In genomic region chr12:80936353-80936641, GRCh38 we compare ENCODE assay signal across 8 cellular contexts. TPM values are rescaled to one million over a fixed set of nuclear protein-coding genes. Genes with fewer than 3 reads are reported as not detected.
DNase-seq lines count a peak whose midpoint lies in the region; ATAC-seq and FAIRE-seq lines count a peak whose summit lies in the region.

No MANE protein-coding gene starts in this region.

- WGBS in ectodermal cell, 2 experiments = 0 to 1% methylated on average over 11 of the region's 11 CpGs

- DNase-seq in DMS114 treated with DMSO at 0.1 percent for 48 hours (lab: John Stamatoyannopoulos, UW; ENCODE audit: unreplicated experiment) (peak; percentile 13), MG63 (no peak), T-helper 9 cell (no peak), amniotic stem cell (lab: John Stamatoyannopoulos, UW) (no peak), HTR-8/SVneo (ENCODE audit: insufficient read length, low spot score) (no peak)
- no peak for DNase-seq in natural killer cell treated with Interleukin-12 subunit alpha and Interleukin-12 subunit beta and Interleukin-15 and Interleukin-18, amount 100 ng/mL, for 72 hours (ENCODE audit: low spot score)

- H3K27me3 Mint-ChIP-seq in natural killer cell treated with Interleukin-12 subunit alpha and Interleukin-12 subunit beta and Interleukin-15 and Interleukin-18, amount 100 ng/mL, for 72 hours = peaks cover 0 to 12% of the 10 kb centered on the region in 2 donors

- FAIRE-seq in HTR-8/SVneo (lab: Jason Lieb, UNC) = no peak

- H3K4me3 Mint-ChIP-seq in natural killer cell treated with Interleukin-12 subunit alpha and Interleukin-12 subunit beta and Interleukin-15 and Interleukin-18, amount 100 ng/mL, for 72 hours = peak overlapping the region; percentile 12

- H3K27me3 ChIP-seq in MG63 = no peaks in the 10 kb centered on the region
- peaks cover 24% of the 10 kb centered on the region for H3K27me3 ChIP-seq in ectodermal cell (ENCODE audit: control insufficient read depth, insufficient read depth, low read length, poor library complexity, severe bottlenecking)

- H3K4me3 ChIP-seq in MG63 = peak overlapping the region; percentile 81
- H3K4me3 ChIP-seq in ectodermal cell (ENCODE audit: insufficient read depth, low read depth, low read length) = peak overlapping the region; percentile 80

- H3K9me3 Mint-ChIP-seq in natural killer cell treated with Interleukin-12 subunit alpha and Interleukin-12 subunit beta and Interleukin-15 and Interleukin-18, amount 100 ng/mL, for 72 hours = peaks cover 6% of the 10 kb centered on the region

- no peaks in the 10 kb centered on the region for H3K4me1 Mint-ChIP-seq in natural killer cell treated with Interleukin-12 subunit alpha and Interleukin-12 subunit beta and Interleukin-15 and Interleukin-18, amount 100 ng/mL, for 72 hours (ENCODE audit: low read depth in 2 of 2)

- peaks cover 5% of the 10 kb centered on the region for H3K36me3 Mint-ChIP-seq in natural killer cell treated with Interleukin-12 subunit alpha and Interleukin-12 subunit beta and Interleukin-15 and Interleukin-18, amount 100 ng/mL, for 72 hours

- ATAC-seq in natural killer cell treated with Interleukin-12 subunit alpha and Interleukin-12 subunit beta and Interleukin-15 and Interleukin-18, amount 100 ng/mL, for 72 hours = no peak
- no peak for ATAC-seq in GM19397 (IDR thresholded peaks at IDR 0.05; ENCODE audit: unreplicated experiment)

- H3K27ac Mint-ChIP-seq in natural killer cell treated with Interleukin-12 subunit alpha and Interleukin-12 subunit beta and Interleukin-15 and Interleukin-18, amount 100 ng/mL, for 72 hours = no peak overlapping the region

- H3K9me3 ChIP-seq in MG63 (no peaks in the 10 kb centered on the region), ectodermal cell (ENCODE audit: control insufficient read depth, low read length) (no peaks in the 10 kb centered on the region)

- no peak overlapping the region for H3K27ac ChIP-seq in ectodermal cell (ENCODE audit: insufficient read depth, low read depth, low read length, poor library complexity, severe bottlenecking)

- no peaks in the 10 kb centered on the region for H3K4me1 ChIP-seq in ectodermal cell (ENCODE audit: control insufficient read depth, insufficient read depth, low read length)

- H3K36me3 ChIP-seq in MG63 (no peaks in the 10 kb centered on the region), ectodermal cell (ENCODE audit: control insufficient read depth, insufficient read depth, low read length) (no peaks in the 10 kb centered on the region)

RNA-seq across cellular contexts. Expression of gene LIN7A, which starts 1.4 kb away (rescaled TPM):
- 10.9 and 20.1 TPM in 2 replicates for total RNA-seq in MG63 (2014; rRNA removed; shearing (Covaris generic); ENCODE audit: low replicate concordance)
- 12.6 TPM for polyA plus RNA-seq in ectodermal cell (2013, experiment 1 of 4)
- 11.6 TPM for polyA plus RNA-seq in ectodermal cell (2013, experiment 2 of 4)
- 13.8 TPM for polyA plus RNA-seq in ectodermal cell (2013, experiment 3 of 4)
- 15.4 TPM for polyA plus RNA-seq in ectodermal cell (2013, experiment 4 of 4)
- total RNA-seq in natural killer cell treated with Interleukin-12 subunit alpha and Interleukin-12 subunit beta and Interleukin-15 and Interleukin-18, amount 100 ng/mL, for 72 hours = under 1 TPM in 1 of 2 donors, not detected in 1; 0.75 TPM
